In the genomic region with DNA sequence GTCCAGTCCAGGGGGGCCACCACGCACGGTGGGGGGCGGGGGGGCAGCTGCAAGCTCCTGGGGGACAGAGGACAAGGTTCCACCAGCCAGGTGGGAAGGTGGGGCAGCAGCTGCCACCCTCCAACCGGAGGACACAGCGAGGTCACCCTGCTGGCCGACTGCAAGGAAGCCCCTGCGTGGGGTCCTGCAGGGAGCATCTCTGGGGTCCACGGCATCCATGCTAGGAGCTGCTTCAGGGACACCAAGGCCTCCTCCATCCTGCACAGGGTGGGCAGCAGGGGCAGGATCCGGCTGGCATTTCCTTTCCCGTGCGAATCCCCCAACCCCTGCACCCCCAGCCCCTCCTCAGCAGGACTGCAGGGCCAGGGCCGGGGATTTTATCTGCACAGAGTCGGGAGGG, we compare ENCODE assay signal across 2 cellular contexts.
TF ChIP-seq lines count a peak whose summit lies in the region.

No MANE protein-coding gene starts in this region.

TF ChIP-seq in K562, 482 proteins besides CTCF, POLR2A, EP300 and RAD21:
- TF ChIP-seq MYC (IDR thresholded peaks at IDR 0.05; ENCODE audit: low read depth, low read length) (no peak), MYC (CRISPR knock-in tag; IDR thresholded peaks at IDR 0.05; ENCODE audit: borderline replicate concordance, low read depth) (no peak), U2AF2 (optimal IDR thresholded peaks at IDR 0.05; ENCODE audit: low read depth, low read length) (no peak), POLR2G (IDR thresholded peaks at IDR 0.05; ENCODE audit: low read depth, low read length) (peak; percentile 5; the same call in 1 of the 2 replicates), ZNF143 (CRISPR knock-in tag; IDR thresholded peaks at IDR 0.05) (no peak), FOXM1 (IDR thresholded peaks at IDR 0.05; ENCODE audit: low read depth) (no peak), FOXM1 (CRISPR knock-in tag; IDR thresholded peaks at IDR 0.05; ENCODE audit: low read depth) (no peak)
TF ChIP-seq in K562: peak in this region for 1.

TF ChIP-seq in liver, 16 proteins besides CTCF, POLR2A, EP300 and RAD21:
- TF ChIP-seq, protein P1, sequence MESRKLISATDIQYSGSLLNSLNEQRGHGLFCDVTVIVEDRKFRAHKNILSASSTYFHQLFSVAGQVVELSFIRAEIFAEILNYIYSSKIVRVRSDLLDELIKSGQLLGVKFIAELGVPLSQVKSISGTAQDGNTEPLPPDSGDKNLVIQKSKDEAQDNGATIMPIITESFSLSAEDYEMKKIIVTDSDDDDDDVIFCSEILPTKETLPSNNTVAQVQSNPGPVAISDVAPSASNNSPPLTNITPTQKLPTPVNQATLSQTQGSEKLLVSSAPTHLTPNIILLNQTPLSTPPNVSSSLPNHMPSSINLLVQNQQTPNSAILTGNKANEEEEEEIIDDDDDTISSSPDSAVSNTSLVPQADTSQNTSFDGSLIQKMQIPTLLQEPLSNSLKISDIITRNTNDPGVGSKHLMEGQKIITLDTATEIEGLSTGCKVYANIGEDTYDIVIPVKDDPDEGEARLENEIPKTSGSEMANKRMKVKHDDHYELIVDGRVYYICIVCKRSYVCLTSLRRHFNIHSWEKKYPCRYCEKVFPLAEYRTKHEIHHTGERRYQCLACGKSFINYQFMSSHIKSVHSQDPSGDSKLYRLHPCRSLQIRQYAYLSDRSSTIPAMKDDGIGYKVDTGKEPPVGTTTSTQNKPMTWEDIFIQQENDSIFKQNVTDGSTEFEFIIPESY (IDR thresholded peaks at IDR 0.05): no peak
- TF ChIP-seq, protein P2, sequence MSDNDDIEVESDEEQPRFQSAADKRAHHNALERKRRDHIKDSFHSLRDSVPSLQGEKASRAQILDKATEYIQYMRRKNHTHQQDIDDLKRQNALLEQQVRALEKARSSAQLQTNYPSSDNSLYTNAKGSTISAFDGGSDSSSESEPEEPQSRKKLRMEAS (IDR thresholded peaks at IDR 0.05): no peak
- TF ChIP-seq EGR1 (IDR thresholded peaks at IDR 0.05; ENCODE audit: low read depth in 2 of 2) (no peak), SP1 (IDR thresholded peaks at IDR 0.05) (no peak), FOXA2 (IDR thresholded peaks at IDR 0.05) (no peak), HNF4G (IDR thresholded peaks at IDR 0.05) (no peak), RXRA (IDR thresholded peaks at IDR 0.05) (no peak), TAF1 (conservative IDR thresholded peaks at IDR 0.05) (no peak), NR2F2 (IDR thresholded peaks at IDR 0.05) (no peak), GABPA (IDR thresholded peaks at IDR 0.05 in 1 of 2, conservative IDR thresholded peaks at IDR 0.05 in 1 of 2) (no peak), JUND (IDR thresholded peaks at IDR 0.05) (no peak), HNF4A (conservative IDR thresholded peaks at IDR 0.05) (no peak), YY1 (IDR thresholded peaks at IDR 0.05) (no peak), FOXA1 (IDR thresholded peaks at IDR 0.05) (no peak)
- TF ChIP-seq, protein P3, sequence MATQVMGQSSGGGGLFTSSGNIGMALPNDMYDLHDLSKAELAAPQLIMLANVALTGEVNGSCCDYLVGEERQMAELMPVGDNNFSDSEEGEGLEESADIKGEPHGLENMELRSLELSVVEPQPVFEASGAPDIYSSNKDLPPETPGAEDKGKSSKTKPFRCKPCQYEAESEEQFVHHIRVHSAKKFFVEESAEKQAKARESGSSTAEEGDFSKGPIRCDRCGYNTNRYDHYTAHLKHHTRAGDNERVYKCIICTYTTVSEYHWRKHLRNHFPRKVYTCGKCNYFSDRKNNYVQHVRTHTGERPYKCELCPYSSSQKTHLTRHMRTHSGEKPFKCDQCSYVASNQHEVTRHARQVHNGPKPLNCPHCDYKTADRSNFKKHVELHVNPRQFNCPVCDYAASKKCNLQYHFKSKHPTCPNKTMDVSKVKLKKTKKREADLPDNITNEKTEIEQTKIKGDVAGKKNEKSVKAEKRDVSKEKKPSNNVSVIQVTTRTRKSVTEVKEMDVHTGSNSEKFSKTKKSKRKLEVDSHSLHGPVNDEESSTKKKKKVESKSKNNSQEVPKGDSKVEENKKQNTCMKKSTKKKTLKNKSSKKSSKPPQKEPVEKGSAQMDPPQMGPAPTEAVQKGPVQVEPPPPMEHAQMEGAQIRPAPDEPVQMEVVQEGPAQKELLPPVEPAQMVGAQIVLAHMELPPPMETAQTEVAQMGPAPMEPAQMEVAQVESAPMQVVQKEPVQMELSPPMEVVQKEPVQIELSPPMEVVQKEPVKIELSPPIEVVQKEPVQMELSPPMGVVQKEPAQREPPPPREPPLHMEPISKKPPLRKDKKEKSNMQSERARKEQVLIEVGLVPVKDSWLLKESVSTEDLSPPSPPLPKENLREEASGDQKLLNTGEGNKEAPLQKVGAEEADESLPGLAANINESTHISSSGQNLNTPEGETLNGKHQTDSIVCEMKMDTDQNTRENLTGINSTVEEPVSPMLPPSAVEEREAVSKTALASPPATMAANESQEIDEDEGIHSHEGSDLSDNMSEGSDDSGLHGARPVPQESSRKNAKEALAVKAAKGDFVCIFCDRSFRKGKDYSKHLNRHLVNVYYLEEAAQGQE (IDR thresholded peaks at IDR 0.05): no peak
- TF ChIP-seq, protein P4, sequence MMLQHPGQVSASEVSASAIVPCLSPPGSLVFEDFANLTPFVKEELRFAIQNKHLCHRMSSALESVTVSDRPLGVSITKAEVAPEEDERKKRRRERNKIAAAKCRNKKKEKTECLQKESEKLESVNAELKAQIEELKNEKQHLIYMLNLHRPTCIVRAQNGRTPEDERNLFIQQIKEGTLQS (IDR thresholded peaks at IDR 0.05): no peak
